In genomic region chr2:65331361-65331760, GRCh38 we compare ENCODE assay signal across 1 cellular context.
TF ChIP-seq lines count a peak whose summit lies in the region.

No MANE protein-coding gene starts in this region.

TF ChIP-seq in HepG2, 621 proteins besides CTCF, POLR2A, EP300 and RAD21:
- no peak for TF ChIP-seq AKNA (CRISPR knock-in tag; IDR thresholded peaks at IDR 0.05; ENCODE audit: borderline replicate concordance)
- peak; percentile 27 for TF ChIP-seq RBM22 (optimal IDR thresholded peaks at IDR 0.05; ENCODE audit: low read length)
